In the genomic region with DNA sequence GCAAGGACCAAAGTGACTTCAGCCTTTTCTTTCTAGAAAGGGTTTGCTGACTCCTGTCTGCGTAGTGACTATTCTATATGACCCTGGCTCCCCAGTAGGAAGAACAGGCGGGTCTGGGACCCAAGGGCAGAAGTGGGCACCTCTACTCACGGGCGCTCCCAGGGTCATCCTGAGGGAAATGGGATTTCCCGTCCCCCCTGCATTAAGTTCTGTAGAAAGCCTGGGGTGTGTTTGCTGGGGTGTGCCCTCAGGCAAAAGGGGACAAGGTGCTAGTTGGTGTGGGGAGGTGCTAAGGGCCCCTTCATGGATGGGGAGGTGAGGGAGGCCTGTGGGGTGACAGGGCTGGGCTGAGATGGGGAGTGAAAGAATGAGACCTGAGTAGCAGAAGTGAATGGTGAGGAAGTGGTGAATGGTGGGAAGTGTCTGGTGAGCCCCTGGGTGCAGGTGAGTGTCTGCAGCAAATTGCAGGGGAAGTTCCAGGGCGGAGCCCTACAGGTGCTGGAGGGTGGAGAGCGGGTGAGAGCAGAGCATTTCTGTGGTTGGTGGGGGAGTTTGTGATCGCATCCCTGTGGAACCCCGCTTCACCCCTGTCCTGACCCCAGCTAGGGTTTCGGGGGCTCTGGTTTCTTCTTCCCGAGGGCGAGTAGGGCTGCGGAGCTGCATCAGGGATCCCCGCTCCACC, we compare ENCODE assay signal across 8 cellular contexts. TPM values are rescaled to one million over a fixed set of nuclear protein-coding genes. Genes with fewer than 3 reads are reported as not detected.
DNase-seq lines count a peak whose midpoint lies in the region; ATAC-seq and TF ChIP-seq lines count a peak whose summit lies in the region.

No MANE protein-coding gene starts in this region.

- TF ChIP-seq CTCF in Caco-2 (IDR thresholded peaks at IDR 0.05; ENCODE audit: insufficient read depth in 1 of 2, low read depth in 1 of 2, low read length in 1 of 2, severe bottlenecking in 1 of 2, unreplicated experiment in 1 of 2) (no peak), PC-9 (conservative IDR thresholded peaks at IDR 0.05) (no peak)

- no peaks in the 10 kb centered on the region for H3K9me2 ChIP-seq in PC-9 (ENCODE audit: insufficient read depth)

- CTCF ChIA-PET in Caco-2 (lab: Charles Lee) (interaction anchor here (1.1 kb wide), 1 partner anchor 43 kb away, joined by 3 read pairs; no protein-coding TSS in a partner anchor), PC-9 (lab: Charles Lee) (interaction anchor here (0.6 kb wide), 1 partner anchor 413 kb away, joined by 5 read pairs; no protein-coding TSS in a partner anchor)

- DNase-seq in Caco-2, result no peak
- no peak for DNase-seq in PC-9
- DNase-seq in OCI-M1 (lab: John Stamatoyannopoulos, UW), result no peak
- no peak for DNase-seq in superior temporal gyrus (ENCODE audit: extremely low spot score)

- H4K20me1 ChIP-seq in PC-9 (ENCODE audit: insufficient read depth), result no peaks in the 10 kb centered on the region

- peaks cover 7% of the 10 kb centered on the region for H3K27me3 Mint-ChIP-seq in Caco-2 (ENCODE audit: insufficient read depth, unreplicated experiment)

- ATAC-seq in GM21786 (IDR thresholded peaks at IDR 0.05; ENCODE audit: unreplicated experiment) (peak; percentile 7), HG03025 (IDR thresholded peaks at IDR 0.05; ENCODE audit: low FRiP score, unreplicated experiment) (no peak)

- no peaks in the 10 kb centered on the region for H3K27me3 ChIP-seq in Caco-2 (replicated peaks; ENCODE audit: control insufficient read depth, insufficient read depth, low read length)
- H3K27me3 ChIP-seq in PC-9 (ENCODE audit: insufficient read depth, low read depth), result no peaks in the 10 kb centered on the region
- H3K27me3 ChIP-seq in duodenal mucosa (ENCODE audit: control insufficient read depth in 1 of 2, insufficient read depth in 2 of 2, low read length in 2 of 2), result peaks cover 21 to 27% of the 10 kb centered on the region in 2 donors
- peaks cover 9% of the 10 kb centered on the region for H3K27me3 ChIP-seq in neuron (ENCODE audit: insufficient read depth, low read length)

- H3K4me3 Mint-ChIP-seq in Caco-2 (ENCODE audit: unreplicated experiment), result peak overlapping the region; percentile 81

- H3K4me3 ChIP-seq in Caco-2 (ENCODE audit: low read depth, low read length), result peak overlapping the region; percentile 82
- peak overlapping the region; percentile 60 for H3K4me3 ChIP-seq in PC-9
- peak overlapping the region; percentile 67 to 79 for H3K4me3 ChIP-seq in duodenal mucosa (ENCODE audit: low read depth in 1 of 2, low read length in 2 of 2)
- peak overlapping the region; percentile 58 for H3K4me3 ChIP-seq in neuron (ENCODE audit: low read length)

- POLR2A ChIA-PET in Caco-2 (lab: Charles Lee), result no interaction called here
- POLR2A ChIA-PET in PC-9 (lab: Charles Lee; ENCODE audit: unreplicated experiment), result interaction anchor here (0.6 kb wide), 1 partner anchor 164 kb away, joined by 3 read pairs; no protein-coding TSS in a partner anchor

- no peaks in the 10 kb centered on the region for H3K9me3 ChIP-seq in Caco-2
- no peaks in the 10 kb centered on the region for H3K9me3 ChIP-seq in PC-9 (ENCODE audit: insufficient read depth, low read depth)
- H3K9me3 ChIP-seq in duodenal mucosa (ENCODE audit: control insufficient read depth in 1 of 2, low read length in 2 of 2), result no peaks in the 10 kb centered on the region
- H3K9me3 ChIP-seq in neuron (ENCODE audit: low read length), result no peaks in the 10 kb centered on the region

- no peaks in the 10 kb centered on the region for H3K36me3 ChIP-seq in Caco-2 (ENCODE audit: control insufficient read depth, insufficient read depth, low read length)
- H3K36me3 ChIP-seq in PC-9 (ENCODE audit: low read depth), result no peaks in the 10 kb centered on the region
- no peaks in the 10 kb centered on the region for H3K36me3 ChIP-seq in duodenal mucosa (ENCODE audit: control insufficient read depth in 1 of 2, insufficient read depth in 2 of 2, low read length in 2 of 2)
- H3K36me3 ChIP-seq in neuron (ENCODE audit: insufficient read depth, low read length), result no peaks in the 10 kb centered on the region

- H2AFZ ChIP-seq in PC-9 (peak overlapping the region; percentile 92), neuron (ENCODE audit: low read depth, low read length) (peak overlapping the region; percentile 79)

- peak overlapping the region; percentile 79 for H3K4me2 ChIP-seq in PC-9

- peak overlapping the region; percentile 50 for H3K27ac Mint-ChIP-seq in Caco-2 (ENCODE audit: unreplicated experiment)

- no peaks in the 10 kb centered on the region for H3F3A ChIP-seq in PC-9 (ENCODE audit: insufficient read depth, low read depth)

- no peaks in the 10 kb centered on the region for H3K79me2 ChIP-seq in PC-9 (ENCODE audit: low read depth)

- H3K4me1 Mint-ChIP-seq in Caco-2 (ENCODE audit: low read depth, unreplicated experiment), result peaks cover 9% of the 10 kb centered on the region

- BruUV-seq in Caco-2 (replicated peaks; lab: Mats Ljungman, UMichigan), result TSS peak; percentile 41
- BruUV-seq in PC-9 (replicated peaks; lab: Mats Ljungman, UMichigan), result no TSS peak

- H3K9ac ChIP-seq in duodenal mucosa (ENCODE audit: low read depth in 1 of 2, low read length in 2 of 2), result peak overlapping the region in 1 of 2 donors; percentile 35

- H3K4me1 ChIP-seq in Caco-2 (peaks cover 4% of the 10 kb centered on the region; the same call in 1 of the 2 replicates), PC-9 (replicated peaks; ENCODE audit: insufficient read depth) (peaks cover 16% of the 10 kb centered on the region), duodenal mucosa (ENCODE audit: control insufficient read depth in 1 of 2, insufficient read depth in 2 of 2, low read length in 2 of 2) (peaks cover 9 to 11% of the 10 kb centered on the region in 2 donors), neuron (ENCODE audit: insufficient read depth, low read length) (peaks cover 5% of the 10 kb centered on the region)

- peaks cover 7% of the 10 kb centered on the region for H3K36me3 Mint-ChIP-seq in Caco-2 (ENCODE audit: insufficient read depth, unreplicated experiment)

- no peak overlapping the region for H3K27ac ChIP-seq in PC-9
- H3K27ac ChIP-seq in duodenal mucosa (ENCODE audit: low read depth, low read length), result no peak overlapping the region

- H3K9me3 Mint-ChIP-seq in Caco-2 (ENCODE audit: unreplicated experiment), result no peaks in the 10 kb centered on the region

- intact Hi-C loops in Caco-2 (cut with micrococcal nuclease; ENCODE audit: unreplicated experiment), result no loop called here
- intact Hi-C loops in PC-9 (cut with micrococcal nuclease; ENCODE audit: unreplicated experiment), result loop anchor here (2.0 kb wide), 1 partner anchor 69 kb away; no protein-coding TSS in a partner anchor

RNA-seq across cellular contexts. Expression of gene RAET1L, which starts 21.1 kb away (rescaled TPM):
- not detected in 2 replicates for total RNA-seq in Caco-2 (2022)
- 1.2 and 2.8 TPM in 2 replicates for total RNA-seq in PC-9 (2021)

RNA-seq across cellular contexts. Expression of gene ULBP1, which starts 40.5 kb away (rescaled TPM):
- total RNA-seq in Caco-2 (2022), result 5.4 and 7.7 TPM in 2 replicates
- 2.8 and 3.3 TPM in 2 replicates for total RNA-seq in PC-9 (2021)
